25 cellular contexts compared by ENCODE assay signal in the genomic region with DNA sequence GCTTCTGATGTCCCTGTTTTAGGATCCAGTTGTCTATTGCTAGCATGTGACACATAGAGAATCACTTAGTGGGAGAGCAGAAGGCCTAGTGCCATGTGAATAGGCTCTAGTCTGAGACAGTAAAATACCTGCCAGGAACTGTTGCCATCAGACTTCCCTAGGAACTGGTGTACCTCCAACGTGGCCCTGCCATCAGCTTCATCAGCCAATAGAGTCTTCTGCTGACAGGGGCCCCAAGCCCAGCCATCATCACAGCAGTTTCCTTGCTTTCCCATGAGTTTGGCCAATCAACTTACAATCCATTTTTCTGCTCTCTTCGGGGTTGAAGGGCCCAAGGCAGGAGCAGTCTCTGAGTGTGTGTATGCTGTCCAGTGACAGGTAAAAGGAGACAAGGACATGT.
A peak's percentile ranks its signal among the peaks of the same experiment; 100 is the strongest.
DNase-seq lines count a peak whose midpoint lies in the region; ATAC-seq and TF ChIP-seq lines count a peak whose summit lies in the region.
"Had no signal": no experiment of that assay in that cellular context is flagged by ENCODE, and none has a peak within 500 bp of the region (broad histone marks: within the 10 kb centered on the region; RNA-seq: fewer than 3 reads in every experiment).

No MANE protein-coding gene starts in this region.

- intact Hi-C loops in left ventricle myocardium inferior (cut with micrococcal nuclease) (no loop called here), left cardiac atrium (cut with DNase I) (loop anchor here in 1 of 2 donors (10.0 kb wide), 1 partner anchor 127 kb away; a partner anchor contains a TSS), gastrocnemius medialis (cut with DNase I; ENCODE audit: low total_unique reads) (loop anchor here (10.0 kb wide), 1 partner anchor 127 kb away; a partner anchor contains a TSS), uterus (cut with DNase I; ENCODE audit: low total_unique reads) (no loop called here)

- in situ Hi-C loops in gastrocnemius medialis (cut with MboI; ENCODE audit: low sequenced_read_pairs in 4 of 4): loop anchor here in 1 of 4 donors (10.0 kb wide), 1 partner anchor 127 kb away; a partner anchor contains a TSS

- H3K27ac ChIP-seq in left ventricle myocardium inferior (replicated peaks) (peak overlapping the region; percentile 66), gastrocnemius medialis (peak overlapping the region; percentile 40 to 59 (median 50)), uterus (peak overlapping the region; percentile 47 to 75)
- H3K27ac ChIP-seq: SJCRH30 had no signal

- H3K36me3 ChIP-seq in left ventricle myocardium inferior (no peaks in the 10 kb centered on the region), gastrocnemius medialis (no peaks in the 10 kb centered on the region), uterus (no peaks in the 10 kb centered on the region)
- H3K36me3 ChIP-seq: SJCRH30 had no signal

- ATAC-seq in left cardiac atrium: no peak
- no peak for ATAC-seq in gastrocnemius medialis
- no peak for ATAC-seq in HG02678 (IDR thresholded peaks at IDR 0.05; ENCODE audit: unreplicated experiment)
- ATAC-seq: naive thymus-derived CD4-positive, alpha-beta T cell had no signal

- TF ChIP-seq POLR2A in gastrocnemius medialis (IDR thresholded peaks at IDR 0.05) (no peak), uterus (IDR thresholded peaks at IDR 0.05) (no peak)

- H3K4me3 ChIP-seq in left ventricle myocardium inferior (no peak overlapping the region), foreskin fibroblast (ENCODE audit: low read depth in 1 of 2, low read length in 2 of 2) (no peak overlapping the region), gastrocnemius medialis (no peak overlapping the region), uterus (no peak overlapping the region)
- H3K4me3 ChIP-seq: SJCRH30 had no signal

- peaks cover 20% of the 10 kb centered on the region for H3K4me1 ChIP-seq in left ventricle myocardium inferior
- H3K4me1 ChIP-seq in gastrocnemius medialis: no peaks in the 10 kb centered on the region
- peaks cover 0 to 23% of the 10 kb centered on the region in 2 donors for H3K4me1 ChIP-seq in uterus
- H3K4me1 ChIP-seq: SJCRH30 had no signal

- no peaks in the 10 kb centered on the region for H3K27me3 ChIP-seq in left ventricle myocardium inferior (ENCODE audit: low read depth)
- no peaks in the 10 kb centered on the region for H3K27me3 ChIP-seq in gastrocnemius medialis
- H3K27me3 ChIP-seq in uterus: no peaks in the 10 kb centered on the region

- TF ChIP-seq CTCF in left ventricle myocardium inferior (IDR thresholded peaks at IDR 0.05; ENCODE audit: borderline replicate concordance): no peak
- TF ChIP-seq CTCF in foreskin fibroblast (IDR thresholded peaks at IDR 0.05; ENCODE audit: low read depth, low read length): no peak
- no peak for TF ChIP-seq CTCF in gastrocnemius medialis (IDR thresholded peaks at IDR 0.05 in 4 of 5, conservative IDR thresholded peaks at IDR 0.05 in 1 of 5)
- no peak for TF ChIP-seq CTCF in uterus (IDR thresholded peaks at IDR 0.05)

- no peak for DNase-seq in left ventricle myocardium inferior
- DNase-seq in left cardiac atrium: no peak
- peak; percentile 16 to 38 for DNase-seq in foreskin fibroblast
- no peak for DNase-seq in gastrocnemius medialis
- no peak for DNase-seq in uterus
- DNase-seq in cerebellar nuclear complex (lab: John Stamatoyannopoulos, UW): no peak
- no peak for DNase-seq in NCI-H2227 (lab: John Stamatoyannopoulos, UW; ENCODE audit: unreplicated experiment)
- DNase-seq: 8988T; activated CD4-positive, alpha-beta T cell treated with anti-CD3 and anti-CD28 coated beads for 1 hour; activated naive CD4-positive, alpha-beta T cell treated with Interleukin-2 at 50 U/mL for 16 hours; activated T-cell treated with anti-CD3 and anti-CD28 coated beads, Interleukin-2, amount 50 U/mL, for 24 hours; AML-193; amygdala; CD8-positive, alpha-beta memory T cell; dermis blood vessel endothelial cell; DMS153; KG1; naive thymus-derived CD4-positive, alpha-beta T cell; NCI-H1694; NCI-H2171; NCI-H524 treated with DMSO at 0.1 percent for 48 hours; SJCRH30; stimulated activated naive CD4-positive, alpha-beta T cell treated with Interleukin-2 at 50 U/mL for 16 hours; T-helper 1 cell had no signal

- H3K9me3 ChIP-seq in left ventricle myocardium inferior (replicated peaks): no peaks in the 10 kb centered on the region
- no peaks in the 10 kb centered on the region for H3K9me3 ChIP-seq in gastrocnemius medialis
- no peaks in the 10 kb centered on the region for H3K9me3 ChIP-seq in uterus
- H3K9me3 ChIP-seq: SJCRH30 had no signal

Comparison
In these comparisons a context has a peak if more than half of its experiments do, and no peak if none do; other contexts are left out.
1. DNase-seq: peak in foreskin fibroblast (2 of 2); none in left ventricle myocardium inferior (single experiment), left cardiac atrium (single experiment), gastrocnemius medialis (0 of 2), uterus (0 of 2), cerebellar nuclear complex (0 of 2) and NCI-H2227 (single experiment).
2. Peak in every context shown above with its lines, with median percentiles within 50 percentile points of each other: H3K27ac ChIP-seq.